ENCODE assay signal across 27 cellular contexts in genomic region chr5:59765446-59765845, GRCh38.
A peak's percentile ranks its signal among the peaks of the same experiment; 100 is the strongest.
DNase-seq lines count a peak whose midpoint lies in the region; ATAC-seq, FAIRE-seq and TF ChIP-seq lines count a peak whose summit lies in the region.
"Had no signal": no experiment of that assay in that cellular context is flagged by ENCODE, and none has a peak within 500 bp of the region (broad histone marks: within the 10 kb centered on the region; RNA-seq: fewer than 3 reads in every experiment).

No MANE protein-coding gene starts in this region.

- CTCF ChIA-PET in GM10248 (lab: Yijun Ruan, JAX) = no interaction called here

- peak; percentile 16 for FAIRE-seq in D721Med (lab: Jason Lieb, UNC)
- FAIRE-seq: TTC549 had no signal

- H3K27me3 ChIP-seq in RWPE2 (ENCODE audit: insufficient read depth, poor library complexity, severe bottlenecking) (no peaks in the 10 kb centered on the region), sigmoid colon (no peaks in the 10 kb centered on the region)
- H3K27me3 ChIP-seq: upper lobe of left lung had no signal

- TF ChIP-seq EP300 in sigmoid colon (IDR thresholded peaks at IDR 0.05) = no peak

- H3K27ac ChIP-seq in RWPE2 (ENCODE audit: poor library complexity, severe bottlenecking) (peak overlapping the region; percentile 94), sigmoid colon (peak overlapping the region in 3 of 4 donors; percentile 84 to 89 (median 85))
- H3K27ac ChIP-seq: BLaER1 treated with 17β-estradiol and CSF1 and Interleukin-3, amounts not matched to agents 10 nM and 100 nM; cardiac muscle cell; coronary artery; SJSA1; upper lobe of left lung had no signal

- no peak for TF ChIP-seq POLR2A in sigmoid colon (IDR thresholded peaks at IDR 0.05)

- DNase-seq in D721Med (ENCODE audit: insufficient read length, low spot score) = no peak
- DNase-seq in RWPE2 (ENCODE audit: low spot score) = no peak
- DNase-seq in foreskin melanocyte = peak; percentile 27
- no peak for DNase-seq in sigmoid colon
- no peak for DNase-seq in GM10248 (ENCODE audit: extremely low spot score)
- no peak for DNase-seq in HUDEP-2 (lab: John Stamatoyannopoulos, UW; ENCODE audit: unreplicated experiment in 76 of 76)
- no peak for DNase-seq in medulla oblongata (ENCODE audit: extremely low spot score)
- DNase-seq: ACHN; activated CD4-positive, alpha-beta memory T cell treated with anti-CD3 and anti-CD28 coated beads for 36 hours; activated CD4-positive, CD25-positive, alpha-beta regulatory T cell treated with anti-CD3 and anti-CD28 coated beads, Interleukin-2, amount 50 U/mL, for 72 hours; activated CD8-positive, alpha-beta memory T cell treated with anti-CD3 and anti-CD28 coated beads, Interleukin-2, amount 50 U/mL, for 48 hours; effector memory CD8-positive, alpha-beta T cell; H9; hippocampal formation; mesendoderm; NCI-H1105; NCI-H1930; NCI-H526 treated with DMSO at 0.1 percent for 48 hours; spleen; T-helper 1 cell; upper lobe of left lung had no signal

- H3K9me3 ChIP-seq in RWPE2 (ENCODE audit: severe bottlenecking) = no peaks in the 10 kb centered on the region
- H3K9me3 ChIP-seq in sigmoid colon = no peaks in the 10 kb centered on the region
- H3K9me3 ChIP-seq: BLaER1 treated with 17β-estradiol and CSF1 and Interleukin-3, amounts not matched to agents 10 nM and 100 nM; SJSA1; spleen; upper lobe of left lung had no signal

- TF ChIP-seq CTCF in D721Med (IDR thresholded peaks at IDR 0.05; ENCODE audit: insufficient read depth, missing control alignments) (no peak), RWPE2 (IDR thresholded peaks at IDR 0.05; ENCODE audit: poor library complexity, severe bottlenecking) (no peak), sigmoid colon (IDR thresholded peaks at IDR 0.05) (no peak), GM10248 (IDR thresholded peaks at IDR 0.05; ENCODE audit: control extremely low read depth, extremely low read depth, low read depth, missing control alignments) (no peak)

- 78 to 80% methylated on average over 2 of the region's 2 CpGs for WGBS in sigmoid colon, 2 donors

- ATAC-seq in RWPE2 (ENCODE audit: low read depth) (no peak), GM21723 (IDR thresholded peaks at IDR 0.05; ENCODE audit: unreplicated experiment) (no peak)
- ATAC-seq: effector memory CD8-positive, alpha-beta T cell had no signal

- intact Hi-C loops in sigmoid colon (cut with DNase I) = no loop called here

- POLR2A ChIA-PET in GM10248 (lab: Yijun Ruan, JAX) = no interaction called here

- no peak overlapping the region for H3K4me3 ChIP-seq in RWPE2 (ENCODE audit: severe bottlenecking)
- peak overlapping the region; percentile 60 to 68 (median 65) for H3K4me3 ChIP-seq in sigmoid colon
- H3K4me3 ChIP-seq: BLaER1 treated with 17β-estradiol and CSF1 and Interleukin-3, amounts not matched to agents 10 nM and 100 nM; cardiac muscle cell; coronary artery; SJSA1; upper lobe of left lung had no signal

- H3K36me3 ChIP-seq in RWPE2 (ENCODE audit: low read depth) = 0 out of 2 replicates have a peak, but pooled peaks cover 5% of the 10 kb centered on the region
- no peaks in the 10 kb centered on the region for H3K36me3 ChIP-seq in sigmoid colon
- H3K36me3 ChIP-seq: BLaER1 treated with 17β-estradiol and CSF1 and Interleukin-3, amounts not matched to agents 10 nM and 100 nM; cardiac muscle cell; SJSA1; spleen; upper lobe of left lung had no signal

- peaks cover 45% of the 10 kb centered on the region for H3K4me1 ChIP-seq in RWPE2 (ENCODE audit: insufficient read depth, poor library complexity, severe bottlenecking)
- peaks cover 0 to 54% (median 32%) of the 10 kb centered on the region in 4 donors for H3K4me1 ChIP-seq in sigmoid colon
